ENCODE assay signal across 9 cellular contexts in the genomic region with DNA sequence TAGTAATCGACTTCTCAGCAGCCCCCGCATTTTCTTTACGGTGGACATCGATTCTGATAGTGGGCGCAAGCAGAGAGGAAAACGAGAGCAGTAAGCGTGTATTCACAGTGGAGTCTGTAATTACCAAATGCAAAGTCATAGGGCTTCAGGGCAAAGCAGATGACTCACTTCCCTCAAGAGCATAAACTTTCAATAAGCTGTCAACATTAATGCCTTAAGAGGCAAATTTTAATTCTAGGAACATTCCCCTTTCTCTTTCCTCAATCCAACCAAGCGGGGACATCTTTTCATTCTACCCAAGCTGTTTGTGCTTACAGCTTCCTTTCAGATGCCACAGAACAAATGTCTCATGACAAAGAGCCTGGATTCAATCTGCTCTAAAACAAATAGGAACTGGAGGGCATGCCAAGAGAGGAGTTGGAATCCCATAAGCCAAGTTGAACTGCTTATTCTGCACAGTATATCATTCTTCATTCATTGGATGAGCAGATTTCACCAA. TPM values are rescaled to one million over a fixed set of nuclear protein-coding genes. Genes with fewer than 3 reads are reported as not detected.
DNase-seq lines count a peak whose midpoint lies in the region; ATAC-seq and TF ChIP-seq lines count a peak whose summit lies in the region.
"Had no signal": no experiment of that assay in that cellular context is flagged by ENCODE, and none has a peak within 500 bp of the region (broad histone marks: within the 10 kb centered on the region; RNA-seq: fewer than 3 reads in every experiment).

No MANE protein-coding gene starts in this region.

- ATAC-seq in GM19467 (IDR thresholded peaks at IDR 0.05; ENCODE audit: unreplicated experiment): no peak

- no peak overlapping the region for H3K4me3 ChIP-seq in BJ (ENCODE audit: low read depth, low read length)
- H3K4me3 ChIP-seq in H7 (ENCODE audit: insufficient read depth, low read depth, low read length): no peak overlapping the region
- no peak overlapping the region for H3K4me3 ChIP-seq in colonic mucosa

- peak overlapping the region; percentile 48 for H3K4me3 Mint-ChIP-seq in activated T-helper 1 cell treated with anti-CD3 and anti-CD28 coated beads, Interleukin-12 subunit alpha, Interleukin-12 subunit beta, Interleukin-2, Interleukin-4 antibody, amounts not matched to agents 30 ng/mL and 10 ng/mL and 1 ng/mL, durations not matched to agents 14 hours and 24 hours and 36 hours

- CTCF ChIA-PET in BJ (lab: Yijun Ruan, JAX): interaction anchor here (0.8 to 1.1 kb wide), 2 partner anchors 33 to 140 kb away, joined by 3 read pairs; no protein-coding TSS in a partner anchor

- H3K9ac ChIP-seq in colonic mucosa (ENCODE audit: low read depth in 2 of 2, low read length in 2 of 2): no peak overlapping the region

- H3K4me1 ChIP-seq in colonic mucosa: no peaks in the 10 kb centered on the region

- peaks cover 13% of the 10 kb centered on the region for H3K36me3 Mint-ChIP-seq in activated T-helper 1 cell treated with anti-CD3 and anti-CD28 coated beads, Interleukin-12 subunit alpha, Interleukin-12 subunit beta, Interleukin-2, Interleukin-4 antibody, amounts not matched to agents 30 ng/mL and 10 ng/mL and 1 ng/mL, durations not matched to agents 14 hours and 24 hours and 36 hours (ENCODE audit: low read depth)

- H3K27me3 ChIP-seq in BJ (ENCODE audit: control insufficient read depth, insufficient read depth, low read length): no peaks in the 10 kb centered on the region
- no peaks in the 10 kb centered on the region for H3K27me3 ChIP-seq in H7 (ENCODE audit: control insufficient read depth, insufficient read depth, low read length)
- no peaks in the 10 kb centered on the region for H3K27me3 ChIP-seq in colonic mucosa

- H3K36me3 ChIP-seq in BJ (ENCODE audit: control insufficient read depth, insufficient read depth, low read length) (no peaks in the 10 kb centered on the region), H7 (replicated peaks; ENCODE audit: control insufficient read depth, insufficient read depth, low read length) (peaks cover 24% of the 10 kb centered on the region), colonic mucosa (no peaks in the 10 kb centered on the region)

- intact Hi-C loops in activated T-helper 1 cell treated with anti-CD3 and anti-CD28 coated beads, Interleukin-12 subunit alpha, Interleukin-12 subunit beta, Interleukin-2, Interleukin-4 antibody, amounts not matched to agents 30 ng/mL and 10 ng/mL and 1 ng/mL, durations not matched to agents 14 hours and 24 hours and 36 hours (cut with micrococcal nuclease): loop anchor here (2.0 kb wide), 2 partner anchors 49 to 57 kb away; a partner anchor contains a TSS
- intact Hi-C loops in colonic mucosa (cut with DNase I): no loop called here

- peaks cover 18% of the 10 kb centered on the region for H3K27me3 Mint-ChIP-seq in activated T-helper 1 cell treated with anti-CD3 and anti-CD28 coated beads, Interleukin-12 subunit alpha, Interleukin-12 subunit beta, Interleukin-2, Interleukin-4 antibody, amounts not matched to agents 30 ng/mL and 10 ng/mL and 1 ng/mL, durations not matched to agents 14 hours and 24 hours and 36 hours (ENCODE audit: insufficient read depth)

- POLR2A ChIA-PET in BJ (lab: Charles Lee): interaction anchor here (0.6 kb wide), 1 partner anchor 58 kb away, joined by 7 read pairs; no protein-coding TSS in a partner anchor

- no peak overlapping the region for H3K27ac Mint-ChIP-seq in activated T-helper 1 cell treated with anti-CD3 and anti-CD28 coated beads, Interleukin-12 subunit alpha, Interleukin-12 subunit beta, Interleukin-2, Interleukin-4 antibody, amounts not matched to agents 30 ng/mL and 10 ng/mL and 1 ng/mL, durations not matched to agents 14 hours and 24 hours and 36 hours

- TF ChIP-seq CTCF in BJ (IDR thresholded peaks at IDR 0.05; ENCODE audit: insufficient read depth, low read depth, low read length) (no peak), colonic mucosa (IDR thresholded peaks at IDR 0.05) (no peak)

- H3K9me3 Mint-ChIP-seq in activated T-helper 1 cell treated with anti-CD3 and anti-CD28 coated beads, Interleukin-12 subunit alpha, Interleukin-12 subunit beta, Interleukin-2, Interleukin-4 antibody, amounts not matched to agents 30 ng/mL and 10 ng/mL and 1 ng/mL, durations not matched to agents 14 hours and 24 hours and 36 hours: no peaks in the 10 kb centered on the region

- DNase-seq in BJ (ENCODE audit: low read depth) (peak; percentile 75), HT1080 (ENCODE audit: low read depth) (peak; percentile 85), lung microvascular endothelial cell (ENCODE audit: low read depth in 2 of 2) (peak; percentile 65 to 90), RPMI8226 (no peak), H7 (no peak), colonic mucosa (no peak)
- DNase-seq in activated T-helper 1 cell treated with anti-CD3 and anti-CD28 coated beads, Interleukin-12 subunit alpha, Interleukin-12 subunit beta, Interleukin-2, Interleukin-4 antibody, amounts not matched to agents 30 ng/mL and 10 ng/mL and 1 ng/mL, durations not matched to agents 14 hours and 24 hours and 36 hours (ENCODE audit: low spot score): no peak
- DNase-seq: NCI-H345 had no signal

- no peaks in the 10 kb centered on the region for H3K9me3 ChIP-seq in colonic mucosa

- peaks cover 31% of the 10 kb centered on the region for H3K4me1 Mint-ChIP-seq in activated T-helper 1 cell treated with anti-CD3 and anti-CD28 coated beads, Interleukin-12 subunit alpha, Interleukin-12 subunit beta, Interleukin-2, Interleukin-4 antibody, amounts not matched to agents 30 ng/mL and 10 ng/mL and 1 ng/mL, durations not matched to agents 14 hours and 24 hours and 36 hours (ENCODE audit: low read depth)

- no peak overlapping the region for H3K27ac ChIP-seq in colonic mucosa

RNA-seq across cellular contexts. Expression of a gene that starts 48.6 kb away (rescaled TPM):
- 26.5 and 52.7 TPM in 2 replicates for polyA plus RNA-seq in BJ (2011; rRNA removed)
- 14.2 and 15.7 TPM in 2 replicates for polyA minus RNA-seq in BJ (2011; rRNA and poly(A)+ RNA removed)
- total RNA-seq in HT1080 (2014; rRNA removed; shearing (Covaris generic)): 105 and 129 TPM in 2 replicates
- 88.6 TPM in 2 replicates for polyA plus RNA-seq in HT1080 (2015; cell fraction: cytosol; rRNA removed)
- polyA plus RNA-seq in HT1080 (2015; cell fraction: nucleus; rRNA removed): 33.2 and 39.0 TPM in 2 replicates
- total RNA-seq in activated T-helper 1 cell treated with anti-CD3 and anti-CD28 coated beads, Interleukin-12 subunit alpha, Interleukin-12 subunit beta, Interleukin-2, Interleukin-4 antibody, amounts not matched to agents 30 ng/mL and 10 ng/mL and 1 ng/mL, durations not matched to agents 14 hours and 24 hours and 36 hours: 92.3 and 92.8 TPM in 2 replicates
- total RNA-seq in lung microvascular endothelial cell (46.6 and 58.5 TPM in 2 replicates), colonic mucosa (10 to 100 TPM; 37.5 to 54.3 TPM)
- 100 and 108 TPM in 2 replicates for total RNA-seq in H7 (2014; rRNA removed; shearing (Covaris generic))

Comparison
In these comparisons a context has a peak if more than half of its experiments do, and no peak if none do; other contexts are left out.
1. DNase-seq: peak in BJ (single experiment), HT1080 (single experiment) and lung microvascular endothelial cell (2 of 2); none in activated T-helper 1 cell treated with anti-CD3 and anti-CD28 coated beads, Interleukin-12 subunit alpha, Interleukin-12 subunit beta, Interleukin-2, Interleukin-4 antibody, amounts not matched to agents 30 ng/mL and 10 ng/mL and 1 ng/mL, durations not matched to agents 14 hours and 24 hours and 36 hours (single experiment), RPMI8226 (single experiment), H7 (single experiment) and colonic mucosa (single experiment).